ENCODE assay signal across 14 cellular contexts in the genomic region with DNA sequence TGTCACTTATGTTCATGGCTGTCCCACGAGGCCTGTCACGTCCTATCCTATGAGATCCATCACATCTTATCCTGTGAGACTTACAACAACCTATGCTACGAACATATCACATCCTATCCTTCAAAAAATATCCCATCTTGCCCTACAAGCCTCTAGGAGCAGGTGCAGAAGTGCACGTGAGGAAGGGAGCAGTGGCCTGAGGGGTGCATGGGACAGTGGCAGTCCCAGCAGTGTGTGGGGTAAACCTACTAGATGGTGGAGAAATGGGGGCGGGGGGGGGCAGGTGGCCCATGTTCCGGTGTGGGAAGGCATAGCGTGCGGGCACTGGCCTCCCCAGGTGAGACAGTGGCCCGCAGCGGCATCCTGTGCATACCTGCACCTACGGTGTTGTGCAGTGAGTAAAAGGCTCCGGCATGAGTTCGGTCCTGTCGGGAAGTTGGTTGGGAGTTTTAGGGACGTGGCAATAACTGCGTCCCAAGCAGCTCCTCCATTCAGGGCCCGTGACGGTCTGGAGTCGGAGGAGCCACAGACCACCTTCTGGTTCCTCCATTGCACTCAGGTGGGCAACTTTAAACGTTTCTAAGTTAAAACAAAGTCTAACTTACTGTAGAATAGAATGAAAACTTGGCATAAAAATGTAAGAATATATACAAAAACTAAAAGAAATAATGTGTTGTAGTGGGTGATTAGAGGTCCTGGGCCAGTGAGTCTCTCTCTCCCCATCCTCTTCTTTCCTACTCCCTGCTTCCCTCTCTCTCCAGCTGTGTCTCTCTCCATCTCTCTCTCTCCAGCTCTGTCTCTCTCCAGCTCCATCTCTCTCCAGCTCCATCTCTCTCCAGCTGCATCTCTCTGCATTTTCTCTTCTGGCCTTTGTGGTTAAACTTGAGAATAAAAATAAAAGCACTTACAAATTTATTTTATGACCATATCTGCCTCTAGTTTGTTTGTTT. TPM values are rescaled to one million over a fixed set of nuclear protein-coding genes. Genes with fewer than 3 reads are reported as not detected.
DNase-seq lines count a peak whose midpoint lies in the region; ATAC-seq and TF ChIP-seq lines count a peak whose summit lies in the region.
"Had no signal": no experiment of that assay in that cellular context is flagged by ENCODE, and none has a peak within 500 bp of the region (broad histone marks: within the 10 kb centered on the region; RNA-seq: fewer than 3 reads in every experiment).

No MANE protein-coding gene starts in this region.

- H3K27ac Mint-ChIP-seq in endothelial cell (ENCODE audit: unreplicated experiment) = peak overlapping the region; percentile 22

- H2BK120ac ChIP-seq in trophoblast cell (ENCODE audit: insufficient read depth, low read length, poor library complexity) = no peak overlapping the region

- 93% methylated on average over 20 of the region's 20 CpGs for WGBS in right cardiac atrium
- WGBS in trophoblast cell (ENCODE audit: extremely low coverage, insufficient coverage, insufficient read length) = no CpG with 5 or more reads among the region's 20 CpGs

- peaks cover 4% of the 10 kb centered on the region for H3K27me3 Mint-ChIP-seq in endothelial cell (ENCODE audit: unreplicated experiment)

- no peak overlapping the region for H3K4me2 ChIP-seq in trophoblast cell (ENCODE audit: low read length)

- H3K9me3 Mint-ChIP-seq in endothelial cell (ENCODE audit: unreplicated experiment) = no peaks in the 10 kb centered on the region

- no peak overlapping the region for H2AK5ac ChIP-seq in trophoblast cell (ENCODE audit: low read length)

- H3K9me3 ChIP-seq in right cardiac atrium (ENCODE audit: control insufficient read depth, low read length) (no peaks in the 10 kb centered on the region), trophoblast cell (ENCODE audit: insufficient read depth, low read depth, low read length) (no peaks in the 10 kb centered on the region)

- TF ChIP-seq CTCF in endothelial cell (IDR thresholded peaks at IDR 0.05; ENCODE audit: unreplicated experiment) = no peak

- intact Hi-C loops in right cardiac atrium (cut with DNase I) = no loop called here
- intact Hi-C loops in Right ventricle myocardium superior (cut with DNase I) = loop anchor here (5.0 kb wide), 1 partner anchor 40 kb away; a partner anchor contains a TSS

- no peak overlapping the region for H4K91ac ChIP-seq in trophoblast cell (ENCODE audit: low read depth, low read length)

- no peaks in the 10 kb centered on the region for H3K27me3 ChIP-seq in right cardiac atrium (ENCODE audit: control insufficient read depth, insufficient read depth)
- no peaks in the 10 kb centered on the region for H3K27me3 ChIP-seq in trophoblast cell (ENCODE audit: insufficient read depth, low read length)

- H4K8ac ChIP-seq in trophoblast cell (ENCODE audit: low read depth, low read length) = no peak overlapping the region

- H3K18ac ChIP-seq in trophoblast cell (ENCODE audit: low read length) = no peak overlapping the region

- H3K14ac ChIP-seq in trophoblast cell (ENCODE audit: low read length) = no peak overlapping the region

- DNase-seq in right cardiac atrium = no peak
- no peak for DNase-seq in Right ventricle myocardium superior
- no peak for DNase-seq in endothelial cell (ENCODE audit: low spot score)
- DNase-seq in trophoblast cell = peak; percentile 63 to 66
- DNase-seq in activated T-cell treated with anti-CD3 and anti-CD28 coated beads, Interleukin-2, amount 50 U/mL, for 1 hour = no peak
- no peak for DNase-seq in GM19238 (ENCODE audit: insufficient read length, low spot score)
- DNase-seq: GOT3, IMR-90, Karpas-422, MM.1S, NCI-H510A, NCI-H82 had no signal

- no peak overlapping the region for H3K23ac ChIP-seq in trophoblast cell (ENCODE audit: low read length)

- H3K79me1 ChIP-seq in trophoblast cell (ENCODE audit: low read length) = no peaks in the 10 kb centered on the region

- H3K36me3 Mint-ChIP-seq in endothelial cell (ENCODE audit: low read depth, unreplicated experiment) = peaks cover 10% of the 10 kb centered on the region

- no peak overlapping the region for H2BK12ac ChIP-seq in trophoblast cell (ENCODE audit: low read length)

- H2AFZ ChIP-seq in trophoblast cell (ENCODE audit: insufficient read depth, low read length, poor library complexity) = no peak overlapping the region

- ATAC-seq in right cardiac atrium = no peak
- no peak for ATAC-seq in Right ventricle myocardium superior (ENCODE audit: poor library complexity)
- ATAC-seq in HG02970 (IDR thresholded peaks at IDR 0.05; ENCODE audit: low FRiP score, unreplicated experiment) = no peak

- H3K27ac ChIP-seq in right cardiac atrium (ENCODE audit: low read length) = peak overlapping the region; percentile 3
- H3K27ac ChIP-seq in trophoblast cell (ENCODE audit: low read depth, low read length) = no peak overlapping the region
- H3K27ac ChIP-seq: C4-2B had no signal

- H4K12ac ChIP-seq in trophoblast cell (ENCODE audit: low read depth, low read length) = no peak overlapping the region

- peaks cover 39% of the 10 kb centered on the region for H3K4me1 Mint-ChIP-seq in endothelial cell (ENCODE audit: unreplicated experiment)

- H3K36me3 ChIP-seq in trophoblast cell (ENCODE audit: control insufficient read depth in 1 of 2, insufficient read depth in 2 of 2, low read length in 2 of 2) = no peaks in the 10 kb centered on the region

- H2BK5ac ChIP-seq in trophoblast cell (ENCODE audit: low read depth, low read length, poor library complexity) = no peak overlapping the region

- no peak overlapping the region for H3K9ac ChIP-seq in trophoblast cell (ENCODE audit: low read length)

- no peak overlapping the region for H3K4me3 Mint-ChIP-seq in endothelial cell (ENCODE audit: unreplicated experiment)

- no peak overlapping the region for H3K4ac ChIP-seq in trophoblast cell (ENCODE audit: low read depth, low read length)

- H3K4me3 ChIP-seq in right cardiac atrium (ENCODE audit: low read length) = no peak overlapping the region
- H3K4me3 ChIP-seq in trophoblast cell (ENCODE audit: low read depth, low read length) = no peak overlapping the region

- H3K4me1 ChIP-seq in right cardiac atrium (ENCODE audit: control insufficient read depth, insufficient read depth, low read length) (peaks cover 4% of the 10 kb centered on the region), trophoblast cell (ENCODE audit: control insufficient read depth in 1 of 2, insufficient read depth in 2 of 2, low read length in 2 of 2) (peaks cover 0 to 5% of the 10 kb centered on the region in 2 experiments)

- peaks cover 3% of the 10 kb centered on the region for H3K79me2 ChIP-seq in trophoblast cell (ENCODE audit: control insufficient read depth, insufficient read depth, low read length, poor library complexity)

RNA-seq across cellular contexts. Expression of a gene that starts 42.1 kb away (rescaled TPM):
- total RNA-seq in right cardiac atrium (100 to 1,000 TPM in 1 of 4 donors, 10 to 100 TPM in 3; 53.7 to 100 (median 87.8) TPM), Right ventricle myocardium superior (73.6 TPM), endothelial cell (ENCODE audit: unreplicated experiment) (211 TPM)
- 19.5 TPM for polyA plus RNA-seq in right cardiac atrium
- 28.9 and 29.2 TPM in 2 replicates for polyA plus RNA-seq in trophoblast cell (2013)

Comparison
In these comparisons a context has a peak if more than half of its experiments do, and no peak if none do; other contexts are left out.
1. DNase-seq: peak in trophoblast cell (2 of 2); none in right cardiac atrium (0 of 3), Right ventricle myocardium superior (single experiment), endothelial cell (single experiment), activated T-cell treated with anti-CD3 and anti-CD28 coated beads, Interleukin-2, amount 50 U/mL, for 1 hour (single experiment) and GM19238 (single experiment).